In genomic region chr1:1307261-1307907, GRCh38 we compare ENCODE assay signal across 2 cellular contexts.
TF ChIP-seq lines count a peak whose summit lies in the region.

No MANE protein-coding gene starts in this region.

TF ChIP-seq in A549, 52 proteins besides CTCF, POLR2A, EP300 and RAD21:
- TF ChIP-seq E2F6 (IDR thresholded peaks at IDR 0.05; ENCODE audit: borderline replicate concordance, low read depth) (no peak), ZNF302 (CRISPR knock-in tag; IDR thresholded peaks at IDR 0.05) (no peak), SREBF2 (IDR thresholded peaks at IDR 0.05) (no peak), HOXB5 (CRISPR knock-in tag; IDR thresholded peaks at IDR 0.05) (no peak), ZC3H11A (IDR thresholded peaks at IDR 0.05) (no peak), JUN (IDR thresholded peaks at IDR 0.05) (no peak), HOXB13 (CRISPR knock-in tag; IDR thresholded peaks at IDR 0.05; ENCODE audit: low read depth) (no peak), HEYL (CRISPR knock-in tag; IDR thresholded peaks at IDR 0.05) (no peak)

TF ChIP-seq in K562, 482 proteins besides CTCF, POLR2A, EP300 and RAD21 (continues in another document):
- no peak for TF ChIP-seq BRCA1 (IDR thresholded peaks at IDR 0.05)
- TF ChIP-seq BRCA1 (CRISPR knock-in tag; IDR thresholded peaks at IDR 0.05): no peak
- no peak for TF ChIP-seq PHB2 (IDR thresholded peaks at IDR 0.05; ENCODE audit: low read depth)
- no peak for TF ChIP-seq ZNF174 (CRISPR knock-in tag; IDR thresholded peaks at IDR 0.05)
- no peak for TF ChIP-seq SMARCC2 (IDR thresholded peaks at IDR 0.05; ENCODE audit: low read depth)
- no peak for TF ChIP-seq ZNF561 (CRISPR knock-in tag; conservative IDR thresholded peaks at IDR 0.05)
- TF ChIP-seq CBX3 (IDR thresholded peaks at IDR 0.05; ENCODE audit: borderline replicate concordance in 1 of 2, low read length in 2 of 2): no peak
- TF ChIP-seq ID3 (CRISPR knock-in tag; IDR thresholded peaks at IDR 0.05): no peak
- no peak for TF ChIP-seq ID3 (tag; IDR thresholded peaks at IDR 0.05)
- no peak for TF ChIP-seq HOMEZ (CRISPR knock-in tag; IDR thresholded peaks at IDR 0.05)
- TF ChIP-seq SMC3 (conservative IDR thresholded peaks at IDR 0.05; ENCODE audit: insufficient read depth, low read depth, low read length): no peak
- TF ChIP-seq ZNF696 (CRISPR knock-in tag; conservative IDR thresholded peaks at IDR 0.05): no peak
- TF ChIP-seq SAFB (IDR thresholded peaks at IDR 0.05; ENCODE audit: borderline replicate concordance, low read depth, low read length): peak; percentile 81
- TF ChIP-seq U2AF2 (optimal IDR thresholded peaks at IDR 0.05; ENCODE audit: low read depth, low read length): no peak
- peak; percentile 56 for TF ChIP-seq SIN3B (IDR thresholded peaks at IDR 0.05; ENCODE audit: low read depth)
- no peak for TF ChIP-seq KLF1 (tag; IDR thresholded peaks at IDR 0.05)
- TF ChIP-seq ZBTB43 (CRISPR knock-in tag; IDR thresholded peaks at IDR 0.05): no peak
- TF ChIP-seq PYGO2 (tag; IDR thresholded peaks at IDR 0.05): no peak
- no peak for TF ChIP-seq MAZ (CRISPR knock-in tag; conservative IDR thresholded peaks at IDR 0.05 in 1 of 2, IDR thresholded peaks at IDR 0.05 in 1 of 2)
- no peak for TF ChIP-seq CGGBP1 (CRISPR knock-in tag; IDR thresholded peaks at IDR 0.05)
- no peak for TF ChIP-seq ZNF695 (CRISPR knock-in tag; IDR thresholded peaks at IDR 0.05)
- no peak for TF ChIP-seq BMI1 (IDR thresholded peaks at IDR 0.05; ENCODE audit: low read length)
- no peak for TF ChIP-seq SIRT6 (IDR thresholded peaks at IDR 0.05; ENCODE audit: low read depth, low read length)
- TF ChIP-seq CEBPB (tag; IDR thresholded peaks at IDR 0.05): no peak
- TF ChIP-seq ZNF280B (CRISPR knock-in tag; IDR thresholded peaks at IDR 0.05): no peak
- no peak for TF ChIP-seq KHSRP (IDR thresholded peaks at IDR 0.05)
- TF ChIP-seq ZNF347 (CRISPR knock-in tag; IDR thresholded peaks at IDR 0.05; ENCODE audit: low read depth): no peak
- TF ChIP-seq NR2C2 (CRISPR knock-in tag; IDR thresholded peaks at IDR 0.05): no peak; the same call in 1 of the 2 replicates
- TF ChIP-seq NR2C2 (tag; IDR thresholded peaks at IDR 0.05): no peak
- no peak for TF ChIP-seq ZFPM2 (CRISPR knock-in tag; IDR thresholded peaks at IDR 0.05)
- TF ChIP-seq ELK1 (CRISPR knock-in tag; IDR thresholded peaks at IDR 0.05): no peak
- TF ChIP-seq NFIC (IDR thresholded peaks at IDR 0.05): no peak
- no peak for TF ChIP-seq MXD1 (CRISPR knock-in tag; IDR thresholded peaks at IDR 0.05; ENCODE audit: borderline replicate concordance, poor library complexity, severe bottlenecking)
- TF ChIP-seq TBP (optimal IDR thresholded peaks at IDR 0.05; ENCODE audit: low read depth, low read length): no peak
- no peak for TF ChIP-seq ZNF263 (CRISPR knock-in tag; IDR thresholded peaks at IDR 0.05; ENCODE audit: borderline replicate concordance)
- no peak for TF ChIP-seq GTF2A2 (tag; IDR thresholded peaks at IDR 0.05)
- peak in 1 of 2 experiments; percentile 30; a peak in 2 of 4 replicates for TF ChIP-seq SIN3A (IDR thresholded peaks at IDR 0.05; ENCODE audit: borderline replicate concordance in 2 of 2, control insufficient read depth in 1 of 2, low read depth in 2 of 2, low read length in 2 of 2)
- TF ChIP-seq ETS1 (conservative IDR thresholded peaks at IDR 0.05; ENCODE audit: control insufficient read depth, low read depth, low read length): no peak
- TF ChIP-seq TAF9B (IDR thresholded peaks at IDR 0.05; ENCODE audit: partially characterized antibody): no peak
- no peak for TF ChIP-seq SRF (CRISPR knock-in tag; IDR thresholded peaks at IDR 0.05)
- TF ChIP-seq ZBTB17 (CRISPR knock-in tag; IDR thresholded peaks at IDR 0.05): no peak
- TF ChIP-seq MCM7 (IDR thresholded peaks at IDR 0.05): no peak
- no peak for TF ChIP-seq FOXJ2 (tag; IDR thresholded peaks at IDR 0.05)
- no peak for TF ChIP-seq ARHGAP35 (IDR thresholded peaks at IDR 0.05; ENCODE audit: partially characterized antibody)
- TF ChIP-seq ETV1 (tag; conservative IDR thresholded peaks at IDR 0.05; ENCODE audit: low read depth): no peak
- no peak for TF ChIP-seq NFRKB (IDR thresholded peaks at IDR 0.05; ENCODE audit: low read depth)
- TF ChIP-seq MXI1 (IDR thresholded peaks at IDR 0.05; ENCODE audit: low read depth, low read length): no peak
- peak; percentile 82; the same call in 1 of the 2 replicates for TF ChIP-seq GATAD2B (IDR thresholded peaks at IDR 0.05; ENCODE audit: borderline replicate concordance)
- no peak for TF ChIP-seq BCOR (IDR thresholded peaks at IDR 0.05)
- TF ChIP-seq KAT8 (IDR thresholded peaks at IDR 0.05; ENCODE audit: low read depth): no peak
- TF ChIP-seq ZNF274 (IDR thresholded peaks at IDR 0.05; ENCODE audit: borderline replicate concordance, low read depth, low read length): no peak
- no peak for TF ChIP-seq ZNF75A (CRISPR knock-in tag; IDR thresholded peaks at IDR 0.05)
- no peak for TF ChIP-seq ZNF311 (CRISPR knock-in tag; IDR thresholded peaks at IDR 0.05)
- no peak for TF ChIP-seq NKRF (IDR thresholded peaks at IDR 0.05; ENCODE audit: borderline replicate concordance)
- no peak for TF ChIP-seq EZH2 (IDR thresholded peaks at IDR 0.05; ENCODE audit: borderline replicate concordance, low read depth, low read length)
- TF ChIP-seq FIP1L1 (IDR thresholded peaks at IDR 0.05; ENCODE audit: low read depth, low read length, poor library complexity, severe bottlenecking): no peak
- TF ChIP-seq ZNF282 (CRISPR knock-in tag; IDR thresholded peaks at IDR 0.05): no peak
- TF ChIP-seq TCF3 (CRISPR knock-in tag; IDR thresholded peaks at IDR 0.05): no peak
- no peak for TF ChIP-seq MTA3 (IDR thresholded peaks at IDR 0.05; ENCODE audit: borderline replicate concordance)
- TF ChIP-seq CEBPG (CRISPR knock-in tag; IDR thresholded peaks at IDR 0.05): peak; percentile 40; the same call in 1 of the 2 replicates
- no peak for TF ChIP-seq CEBPG (tag; conservative IDR thresholded peaks at IDR 0.05 in 1 of 2, IDR thresholded peaks at IDR 0.05 in 1 of 2)
- TF ChIP-seq SIX5 (IDR thresholded peaks at IDR 0.05; ENCODE audit: borderline replicate concordance in 1 of 2, insufficient read depth in 1 of 2, low read depth in 1 of 2, low read length in 2 of 2): no peak
- no peak for TF ChIP-seq CTCFL (IDR thresholded peaks at IDR 0.05; ENCODE audit: borderline replicate concordance, insufficient read depth, low read depth, low read length, poor library complexity, severe bottlenecking)
- TF ChIP-seq MNT (conservative IDR thresholded peaks at IDR 0.05): peak in 1 of 2 experiments; percentile 3; a peak in 2 of 4 replicates
